1 cellular context compared by ENCODE assay signal in the genomic region with DNA sequence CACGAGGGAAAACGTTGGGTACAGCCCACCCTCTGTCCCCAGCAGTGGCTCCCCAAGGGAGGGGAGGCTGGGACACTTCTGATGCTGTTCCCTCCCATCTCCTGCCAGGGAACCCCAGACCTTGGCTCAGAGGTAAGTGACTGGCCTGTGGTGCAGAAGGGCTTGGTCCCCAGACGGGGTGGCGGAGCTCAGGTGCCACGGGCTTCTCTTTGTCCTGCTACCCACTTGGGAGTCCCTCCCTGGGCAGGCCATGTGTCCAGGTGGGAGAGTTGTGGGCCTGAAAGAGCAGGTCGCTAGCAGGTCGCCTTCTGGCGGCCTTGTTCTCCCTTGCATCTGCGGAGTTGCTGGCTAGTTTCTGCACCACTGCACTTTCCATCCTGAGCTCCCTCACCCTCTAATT.
TF ChIP-seq lines count a peak whose summit lies in the region.

No MANE protein-coding gene starts in this region.

TF ChIP-seq in K562, 482 proteins besides CTCF, POLR2A, EP300 and RAD21:
- no peak for TF ChIP-seq ZNF24 (IDR thresholded peaks at IDR 0.05)
- TF ChIP-seq POLR2AphosphoS5 (IDR thresholded peaks at IDR 0.05; ENCODE audit: control insufficient read depth, insufficient read depth, low read depth, low read length) = peak; percentile 50; the same call in 1 of the 2 replicates
- TF ChIP-seq RBFOX2 (IDR thresholded peaks at IDR 0.05; ENCODE audit: low read depth, low read length) = peak; percentile 18; the same call in 1 of the 2 replicates
- TF ChIP-seq RBM22 (IDR thresholded peaks at IDR 0.05; ENCODE audit: low read depth, low read length, poor library complexity, severe bottlenecking) = peak; percentile 11
- TF ChIP-seq, protein P1, sequence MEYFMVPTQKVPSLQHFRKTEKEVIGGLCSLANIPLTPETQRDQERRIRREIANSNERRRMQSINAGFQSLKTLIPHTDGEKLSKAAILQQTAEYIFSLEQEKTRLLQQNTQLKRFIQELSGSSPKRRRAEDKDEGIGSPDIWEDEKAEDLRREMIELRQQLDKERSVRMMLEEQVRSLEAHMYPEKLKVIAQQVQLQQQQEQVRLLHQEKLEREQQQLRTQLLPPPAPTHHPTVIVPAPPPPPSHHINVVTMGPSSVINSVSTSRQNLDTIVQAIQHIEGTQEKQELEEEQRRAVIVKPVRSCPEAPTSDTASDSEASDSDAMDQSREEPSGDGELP (CRISPR knock-in tag; IDR thresholded peaks at IDR 0.05; ENCODE audit: borderline replicate concordance) = no peak
- peak; percentile 16 for TF ChIP-seq CCNT2 (IDR thresholded peaks at IDR 0.05; ENCODE audit: borderline replicate concordance, extremely low read depth, insufficient read length, low read depth, low read length)
- peak; percentile 69 for TF ChIP-seq POLR2G (IDR thresholded peaks at IDR 0.05; ENCODE audit: low read depth, low read length)
- no peak for TF ChIP-seq FOXK2 (conservative IDR thresholded peaks at IDR 0.05 in 1 of 2, IDR thresholded peaks at IDR 0.05 in 1 of 2; ENCODE audit: low read depth in 2 of 2)
- no peak for TF ChIP-seq TAF15 (IDR thresholded peaks at IDR 0.05; ENCODE audit: low read depth, low read length)
- TF ChIP-seq COPS2 (conservative IDR thresholded peaks at IDR 0.05) = no peak
- TF ChIP-seq SUPT5H (IDR thresholded peaks at IDR 0.05) = 0 out of 2 replicates have a peak, but pooled peaks have one; percentile 4
- TF ChIP-seq, protein P2, sequence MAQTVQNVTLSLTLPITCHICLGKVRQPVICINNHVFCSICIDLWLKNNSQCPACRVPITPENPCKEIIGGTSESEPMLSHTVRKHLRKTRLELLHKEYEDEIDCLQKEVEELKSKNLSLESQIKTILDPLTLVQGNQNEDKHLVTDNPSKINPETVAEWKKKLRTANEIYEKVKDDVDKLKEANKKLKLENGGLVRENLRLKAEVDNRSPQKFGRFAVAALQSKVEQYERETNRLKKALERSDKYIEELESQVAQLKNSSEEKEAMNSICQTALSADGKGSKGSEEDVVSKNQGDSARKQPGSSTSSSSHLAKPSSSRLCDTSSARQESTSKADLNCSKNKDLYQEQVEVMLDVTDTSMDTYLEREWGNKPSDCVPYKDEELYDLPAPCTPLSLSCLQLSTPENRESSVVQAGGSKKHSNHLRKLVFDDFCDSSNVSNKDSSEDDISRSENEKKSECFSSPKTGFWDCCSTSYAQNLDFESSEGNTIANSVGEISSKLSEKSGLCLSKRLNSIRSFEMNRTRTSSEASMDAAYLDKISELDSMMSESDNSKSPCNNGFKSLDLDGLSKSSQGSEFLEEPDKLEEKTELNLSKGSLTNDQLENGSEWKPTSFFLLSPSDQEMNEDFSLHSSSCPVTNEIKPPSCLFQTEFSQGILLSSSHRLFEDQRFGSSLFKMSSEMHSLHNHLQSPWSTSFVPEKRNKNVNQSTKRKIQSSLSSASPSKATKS (CRISPR knock-in tag; IDR thresholded peaks at IDR 0.05) = no peak
- TF ChIP-seq BCL6 (CRISPR knock-in tag; IDR thresholded peaks at IDR 0.05) = no peak
- TF ChIP-seq PHF8 (IDR thresholded peaks at IDR 0.05; ENCODE audit: borderline replicate concordance, low read length) = no peak
